10 cellular contexts compared by ENCODE assay signal in the genomic region with DNA sequence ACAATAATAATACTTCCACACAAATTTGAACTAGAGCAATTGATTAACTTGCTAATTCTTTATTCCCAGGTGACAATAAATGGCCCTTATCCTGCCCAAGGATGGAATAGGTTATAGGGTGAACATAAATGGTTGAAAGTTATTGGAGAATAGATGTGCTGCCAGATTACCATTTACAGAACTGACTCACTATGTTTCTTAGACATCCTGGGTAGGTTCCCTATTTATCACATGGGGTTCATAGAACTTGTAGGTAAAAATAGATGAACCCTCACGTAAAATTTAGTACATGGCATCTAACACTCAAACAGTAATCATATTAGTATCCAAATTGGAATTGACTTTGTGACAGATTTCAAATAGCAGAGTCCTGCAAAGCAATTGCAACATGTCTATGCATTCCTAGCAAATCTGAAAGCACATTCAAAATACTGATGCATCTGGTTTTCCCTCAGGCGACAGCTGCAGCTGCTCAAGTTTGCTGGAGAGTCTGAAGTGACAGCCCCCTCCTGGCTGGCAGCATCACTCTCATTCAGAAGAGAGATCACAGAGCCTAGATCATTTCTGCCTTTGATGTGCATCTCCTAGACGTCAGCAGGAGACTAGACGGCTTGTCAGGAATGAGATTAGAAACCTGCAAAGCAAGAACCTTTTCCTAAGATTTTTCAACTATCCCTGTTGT.
DNase-seq lines count a peak whose midpoint lies in the region; ATAC-seq, FAIRE-seq and TF ChIP-seq lines count a peak whose summit lies in the region.
"Had no signal": no experiment of that assay in that cellular context is flagged by ENCODE, and none has a peak within 500 bp of the region (broad histone marks: within the 10 kb centered on the region; RNA-seq: fewer than 3 reads in every experiment).

No MANE protein-coding gene starts in this region.

- no peaks in the 10 kb centered on the region for H3K27me3 ChIP-seq in RWPE2 (ENCODE audit: insufficient read depth, poor library complexity, severe bottlenecking)
- no peaks in the 10 kb centered on the region for H3K27me3 ChIP-seq in keratinocyte (ENCODE audit: control insufficient read depth, extremely low read depth, insufficient read depth, low read length)
- H3K27me3 ChIP-seq: upper lobe of left lung had no signal

- H3K4me2 ChIP-seq in keratinocyte (ENCODE audit: control insufficient read depth, extremely low read depth, insufficient read depth, low read depth, low read length) = peak overlapping the region; percentile 59

- DNase-seq in Daoy (ENCODE audit: low read depth) = peak; percentile 19
- DNase-seq in HCEC 1CT = peak; percentile 86
- no peak for DNase-seq in RWPE2 (ENCODE audit: low spot score)
- DNase-seq in keratinocyte (ENCODE audit: low read depth, low spot score) = no peak
- no peak for DNase-seq in mesenteric fat pad (ENCODE audit: low spot score)
- no peak for DNase-seq in NCI-H446 (lab: John Stamatoyannopoulos, UW)
- DNase-seq in effector CD4-positive, alpha-beta T cell = no peak
- DNase-seq in cerebellum (ENCODE audit: low spot score) = no peak
- DNase-seq: upper lobe of left lung had no signal

- TF ChIP-seq CTCF in RWPE2 (IDR thresholded peaks at IDR 0.05; ENCODE audit: poor library complexity, severe bottlenecking) = peak; percentile 5
- TF ChIP-seq CTCF in keratinocyte (optimal IDR thresholded peaks at IDR 0.05 in 1 of 3, IDR thresholded peaks at IDR 0.05 in 1 of 3, conservative IDR thresholded peaks at IDR 0.05 in 1 of 3; ENCODE audit: extremely low read depth in 1 of 3, insufficient read depth in 2 of 3, low read length in 3 of 3) = no peak

- H3K36me3 ChIP-seq in RWPE2 (ENCODE audit: low read depth) = no peaks in the 10 kb centered on the region
- no peaks in the 10 kb centered on the region for H3K36me3 ChIP-seq in keratinocyte (ENCODE audit: control insufficient read depth in 2 of 2, extremely low read depth in 1 of 2, insufficient read depth in 2 of 2, low read length in 2 of 2)
- H3K36me3 ChIP-seq: upper lobe of left lung had no signal

- peak; percentile 63 for ATAC-seq in RWPE2 (ENCODE audit: low read depth)

- no peaks in the 10 kb centered on the region for H3K9me1 ChIP-seq in keratinocyte (ENCODE audit: control insufficient read depth, extremely low read depth, insufficient read depth, low read length)

- H4K20me1 ChIP-seq in keratinocyte (ENCODE audit: control insufficient read depth, extremely low read depth, insufficient read depth, low read length) = no peaks in the 10 kb centered on the region

- H3K4me1 ChIP-seq in RWPE2 (ENCODE audit: insufficient read depth, poor library complexity, severe bottlenecking) (peaks cover 25% of the 10 kb centered on the region), keratinocyte (ENCODE audit: control insufficient read depth, extremely low read depth, insufficient read depth, low read length) (peaks cover 21% of the 10 kb centered on the region)

- no peaks in the 10 kb centered on the region for H3K79me2 ChIP-seq in keratinocyte (ENCODE audit: control insufficient read depth, insufficient read depth, low read length)

- H2AFZ ChIP-seq in keratinocyte (ENCODE audit: control insufficient read depth, low read length) = no peak overlapping the region

- H3K9me3 ChIP-seq in RWPE2 (ENCODE audit: severe bottlenecking) (no peaks in the 10 kb centered on the region), keratinocyte (ENCODE audit: control insufficient read depth, low read depth, low read length) (no peaks in the 10 kb centered on the region)
- H3K9me3 ChIP-seq: upper lobe of left lung had no signal

- peak overlapping the region; percentile 79 for H3K27ac ChIP-seq in RWPE2 (ENCODE audit: poor library complexity, severe bottlenecking)
- no peak overlapping the region for H3K27ac ChIP-seq in keratinocyte (ENCODE audit: control insufficient read depth, insufficient read depth, low read length)
- H3K27ac ChIP-seq: upper lobe of left lung had no signal

- no peak overlapping the region for H3K9ac ChIP-seq in keratinocyte (ENCODE audit: control insufficient read depth, extremely low read depth, insufficient read depth, low read length)

- peak; percentile 92 for FAIRE-seq in keratinocyte (lab: Jason Lieb, UNC)

- dilution Hi-C loops in keratinocyte (cut with MboI; ENCODE audit: extremely low pct_ligation_motif_present, low sequenced_read_pairs) = no loop called here

- no peak overlapping the region for H3K4me3 ChIP-seq in RWPE2 (ENCODE audit: severe bottlenecking)
- H3K4me3 ChIP-seq in keratinocyte (ENCODE audit: control insufficient read depth in 2 of 3, extremely low read depth in 1 of 3, insufficient read depth in 2 of 3, low read depth in 1 of 3, low read length in 3 of 3) = no peak overlapping the region
- H3K4me3 ChIP-seq: skin epidermis, upper lobe of left lung had no signal

Comparison
In these comparisons a context has a peak if more than half of its experiments do, and no peak if none do; other contexts are left out.
1. DNase-seq: peak in Daoy (single experiment) and HCEC 1CT (single experiment); none in RWPE2 (single experiment), keratinocyte (single experiment), mesenteric fat pad (single experiment), NCI-H446 (0 of 2), effector CD4-positive, alpha-beta T cell (single experiment) and cerebellum (single experiment).